In genomic region chr5:125484272-125485002, GRCh38 we compare ENCODE assay signal across 8 cellular contexts.
A peak's percentile ranks its signal among the peaks of the same experiment; 100 is the strongest.
DNase-seq lines count a peak whose midpoint lies in the region; ATAC-seq and TF ChIP-seq lines count a peak whose summit lies in the region.

No MANE protein-coding gene starts in this region.

- H3K27ac ChIP-seq in GM23338 (ENCODE audit: low read depth) (no peak overlapping the region), endodermal cell (ENCODE audit: low read depth, low read length) (peak overlapping the region; percentile 48)

- WGBS in endodermal cell (ENCODE audit: insufficient coverage in 1 of 2, insufficient read length in 1 of 2), 2 experiments = 68 to 93% methylated on average over 4 to 8 of the region's 8 CpGs

- H3K4me1 ChIP-seq in GM23338 (ENCODE audit: insufficient read depth) = peaks cover 22% of the 10 kb centered on the region
- peaks cover 14% of the 10 kb centered on the region for H3K4me1 ChIP-seq in endodermal cell (ENCODE audit: control insufficient read depth, insufficient read depth, low read length)

- H3K9me3 Mint-ChIP-seq in GM23338 = peaks cover 13% of the 10 kb centered on the region; the same call in 1 of the 3 replicates
- peaks cover 7% of the 10 kb centered on the region for H3K9me3 Mint-ChIP-seq in endodermal cell

- no peaks in the 10 kb centered on the region for H3F3A ChIP-seq in GM23338 (replicated peaks; ENCODE audit: low read depth)

- H3K36me3 ChIP-seq in GM23338 (ENCODE audit: insufficient read depth) (no peaks in the 10 kb centered on the region), endodermal cell (ENCODE audit: control insufficient read depth, insufficient read depth, low read length) (no peaks in the 10 kb centered on the region)

- H3K27me3 Mint-ChIP-seq in GM23338 (ENCODE audit: insufficient read depth, low read depth, poor library complexity) (no peaks in the 10 kb centered on the region), endodermal cell (ENCODE audit: insufficient read depth) (no peaks in the 10 kb centered on the region)

- no peaks in the 10 kb centered on the region for H3K9me3 ChIP-seq in endodermal cell (ENCODE audit: control insufficient read depth, low read length)

- H2AFZ ChIP-seq in GM23338 = peak overlapping the region; percentile 89

- H3K36me3 Mint-ChIP-seq in GM23338 (ENCODE audit: low read depth) (peaks cover 6% of the 10 kb centered on the region; the same call in 2 of the 3 replicates), endodermal cell (ENCODE audit: low read depth) (no peaks in the 10 kb centered on the region)

- no peak overlapping the region for H3K4me3 ChIP-seq in GM23338
- H3K4me3 ChIP-seq in endodermal cell (ENCODE audit: low read length) = no peak overlapping the region

- H3K27ac Mint-ChIP-seq in GM23338 (peak overlapping the region; percentile 41; the same call in 1 of the 2 replicates), endodermal cell (no peak overlapping the region)

- H3K4me1 Mint-ChIP-seq in GM23338 = peaks cover 28% of the 10 kb centered on the region
- peaks cover 49% of the 10 kb centered on the region for H3K4me1 Mint-ChIP-seq in endodermal cell

- TF ChIP-seq CTCF in GM23338 (conservative IDR thresholded peaks at IDR 0.05; ENCODE audit: low read depth in 2 of 2) = no peak
- no peak for TF ChIP-seq CTCF in endodermal cell (conservative IDR thresholded peaks at IDR 0.05)

- H3K27me3 ChIP-seq in GM23338 (ENCODE audit: insufficient read depth) (no peaks in the 10 kb centered on the region), endodermal cell (ENCODE audit: control insufficient read depth, insufficient read depth, low read length, poor library complexity, severe bottlenecking) (no peaks in the 10 kb centered on the region)

- H3K79me2 ChIP-seq in GM23338 (replicated peaks; ENCODE audit: insufficient read depth) = no peaks in the 10 kb centered on the region

- H3K4me3 Mint-ChIP-seq in GM23338 = no peak overlapping the region
- no peak overlapping the region for H3K4me3 Mint-ChIP-seq in endodermal cell

- H4K20me1 ChIP-seq in GM23338 (replicated peaks; ENCODE audit: insufficient read depth) = no peaks in the 10 kb centered on the region

- no peaks in the 10 kb centered on the region for H3K9me2 ChIP-seq in GM23338 (ENCODE audit: insufficient read depth)

- DNase-seq in GM23338 (ENCODE audit: low spot score) = no peak
- DNase-seq in NCI-H774 (lab: John Stamatoyannopoulos, UW) = peak; percentile 67
- no peak for DNase-seq in endodermal cell
- peak; percentile 87 for DNase-seq in midbrain (lab: John Stamatoyannopoulos, UW)
- no peak for DNase-seq in 8988T

- no peak for ATAC-seq in GM23338
- ATAC-seq in GM21447 (IDR thresholded peaks at IDR 0.05; ENCODE audit: unreplicated experiment) = no peak
- no peak for ATAC-seq in HG03025 (IDR thresholded peaks at IDR 0.05; ENCODE audit: low FRiP score, unreplicated experiment)
- no peak for ATAC-seq in GM21367 (IDR thresholded peaks at IDR 0.05; ENCODE audit: unreplicated experiment)

- H3K4me2 ChIP-seq in GM23338 = no peak overlapping the region

- no peak overlapping the region for H3K9ac ChIP-seq in endodermal cell (ENCODE audit: extremely low read depth, low read length, poor library complexity, severe bottlenecking)

TF ChIP-seq in GM23338, 12 proteins besides CTCF, POLR2A, EP300 and RAD21:
- TF ChIP-seq, protein P1, sequence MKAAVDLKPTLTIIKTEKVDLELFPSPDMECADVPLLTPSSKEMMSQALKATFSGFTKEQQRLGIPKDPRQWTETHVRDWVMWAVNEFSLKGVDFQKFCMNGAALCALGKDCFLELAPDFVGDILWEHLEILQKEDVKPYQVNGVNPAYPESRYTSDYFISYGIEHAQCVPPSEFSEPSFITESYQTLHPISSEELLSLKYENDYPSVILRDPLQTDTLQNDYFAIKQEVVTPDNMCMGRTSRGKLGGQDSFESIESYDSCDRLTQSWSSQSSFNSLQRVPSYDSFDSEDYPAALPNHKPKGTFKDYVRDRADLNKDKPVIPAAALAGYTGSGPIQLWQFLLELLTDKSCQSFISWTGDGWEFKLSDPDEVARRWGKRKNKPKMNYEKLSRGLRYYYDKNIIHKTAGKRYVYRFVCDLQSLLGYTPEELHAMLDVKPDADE (IDR thresholded peaks at IDR 0.05) = no peak
- no peak for TF ChIP-seq ZNF114 (CRISPR knock-in tag; IDR thresholded peaks at IDR 0.05)
TF ChIP-seq in GM23338: peak in this region for 0.

Comparison
In these comparisons a context has a peak if more than half of its experiments do, and no peak if none do; other contexts are left out.
1. DNase-seq: peak in NCI-H774 (single experiment) and midbrain (single experiment); none in GM23338 (single experiment), endodermal cell (single experiment) and 8988T (single experiment).